ENCODE assay signal across 8 cellular contexts in the genomic region with DNA sequence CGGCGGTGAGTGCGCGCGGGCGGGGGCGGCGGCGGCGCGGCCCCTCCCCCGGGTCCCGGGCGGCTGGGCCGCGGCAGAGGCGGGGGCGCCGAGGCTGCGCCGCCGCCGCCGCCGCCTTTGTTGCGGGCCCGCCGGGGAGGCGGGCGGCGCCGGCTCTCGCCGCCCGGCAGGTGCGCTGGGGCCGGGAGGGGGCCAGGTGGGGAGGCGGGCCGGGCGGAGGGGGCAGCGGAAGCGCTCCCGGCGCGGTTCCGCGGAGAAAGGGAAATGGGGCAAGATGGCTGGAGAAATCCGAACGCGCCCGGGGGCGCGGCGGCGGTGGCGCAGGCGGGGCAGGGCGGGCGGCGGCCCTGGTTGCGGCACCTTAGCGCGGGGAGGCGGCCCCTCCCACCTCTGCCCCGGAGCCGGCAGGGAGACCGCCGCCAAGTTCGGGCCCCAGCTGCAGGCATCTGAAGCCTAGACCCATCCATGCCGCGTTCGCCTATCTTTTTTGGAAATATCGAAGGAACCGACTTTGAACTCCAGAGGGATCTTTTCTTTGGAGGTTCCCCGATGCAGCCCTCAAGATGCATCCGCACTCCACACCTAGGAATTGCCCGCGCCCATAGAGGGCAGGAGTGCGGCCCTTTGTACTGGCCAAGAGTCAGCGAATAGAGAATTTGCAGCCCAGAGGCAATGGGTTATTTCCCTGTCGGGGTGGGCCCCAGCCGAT. TPM values are rescaled to one million over a fixed set of nuclear protein-coding genes. Genes with fewer than 3 reads are reported as not detected.
DNase-seq lines count a peak whose midpoint lies in the region; ATAC-seq, FAIRE-seq and TF ChIP-seq lines count a peak whose summit lies in the region.

No MANE protein-coding gene starts in this region.

- peaks cover 42% of the 10 kb centered on the region for H3K36me3 ChIP-seq in K562 (ENCODE audit: control insufficient read depth, insufficient read depth, low read length)
- peaks cover 4 to 13% of the 10 kb centered on the region in 2 donors for H3K36me3 ChIP-seq in small intestine (ENCODE audit: control insufficient read depth in 2 of 2, insufficient read depth in 2 of 2, low read length in 2 of 2)

- in situ Hi-C loops in K562 (cut with MboI) = no loop called here

- peak overlapping the region; percentile 86 to 97 for H3K9ac ChIP-seq in K562 (ENCODE audit: insufficient read depth in 1 of 2, low read depth in 2 of 2, low read length in 2 of 2)

- no peak; a peak in 1 of 4 replicates for TF ChIP-seq RAD21 in K562 (CRISPR knock-in tag; conservative IDR thresholded peaks at IDR 0.05 in 1 of 2, IDR thresholded peaks at IDR 0.05 in 1 of 2)

- peak overlapping the region; percentile 97 for H2AFZ ChIP-seq in K562 (ENCODE audit: low read depth, low read length)

- peak; percentile 57 for ATAC-seq in K562

- peaks cover 16% of the 10 kb centered on the region; the same call in 1 of the 2 replicates for H4K20me1 ChIP-seq in K562 (replicated peaks; ENCODE audit: control insufficient read depth, insufficient read depth, low read length)

- POLR2A ChIA-PET in K562 (lab: Yijun Ruan, JAX) = interaction anchor here (0.6 to 2.0 kb wide), 12 partner anchors 9 to 257 kb away, joined by 3 to 10 read pairs (median 4); a partner anchor contains a TSS

- WGBS in K562 (ENCODE audit: insufficient coverage, low coverage, missing lambda C conversion rate) = 0% methylated on average over 37 of the region's 82 CpGs
- 1% methylated on average over 44 to 82 of the region's 82 CpGs for WGBS in small intestine, 3 donors

- H3K4me3 ChIP-seq in K562 = peak overlapping the region; percentile 58
- H3K4me3 ChIP-seq in small intestine (ENCODE audit: low read depth in 1 of 2, low read length in 2 of 2) = peak overlapping the region; percentile 66 to 96

- H3K4me1 ChIP-seq in K562 (replicated peaks in 1 of 2; ENCODE audit: control insufficient read depth in 2 of 2, insufficient read depth in 2 of 2, low read length in 2 of 2) = peaks cover 20 to 26% of the 10 kb centered on the region in 2 experiments
- H3K4me1 ChIP-seq in small intestine (ENCODE audit: control insufficient read depth in 2 of 2, insufficient read depth in 1 of 2, low read depth in 1 of 2, low read length in 1 of 2) = peaks cover 0 to 4% of the 10 kb centered on the region in 2 donors

- TF ChIP-seq EP300 in K562 (IDR thresholded peaks at IDR 0.05; ENCODE audit: low read length) = no peak

- H3K27ac ChIP-seq in K562 (ENCODE audit: extremely low read depth, low read depth, low read length) (peak overlapping the region; percentile 83), small intestine (ENCODE audit: low read depth in 1 of 2, low read length in 1 of 2) (peak overlapping the region; percentile 92 to 97)

- peak overlapping the region; percentile 94 for H3K4me2 ChIP-seq in K562 (ENCODE audit: insufficient read depth, low read length)

- intact Hi-C loops in K562 (cut with micrococcal nuclease) = loop anchor here (2.0 kb wide), 1 partner anchor 35 kb away; no protein-coding TSS in a partner anchor

- CTCF ChIA-PET in K562 (lab: Yijun Ruan, JAX; ENCODE audit: low intra/inter-chr PET ratio) = interaction anchor here (1.2 kb wide), 1 partner anchor 957 kb away, joined by 4 read pairs; no protein-coding TSS in a partner anchor

- FAIRE-seq in K562 (lab: Jason Lieb, UNC) (no peak), small intestine (lab: Jason Lieb, UNC) (no peak)

- TF ChIP-seq CTCF in GM10266 (IDR thresholded peaks at IDR 0.05; ENCODE audit: control insufficient read depth, insufficient read depth, low read depth, missing control alignments) (no peak), K562 (IDR thresholded peaks at IDR 0.05 in 2 of 3, conservative IDR thresholded peaks at IDR 0.05 in 1 of 3; ENCODE audit: insufficient read depth in 2 of 3, low read depth in 1 of 3, low read length in 3 of 3) (peak; percentile 30 to 44 (median 33); a peak in 4 of 6 replicates)

- no peaks in the 10 kb centered on the region for H3K9me1 ChIP-seq in K562 (ENCODE audit: control insufficient read depth, insufficient read depth, low read length)

- H3K9me3 ChIP-seq in K562 (replicated peaks; ENCODE audit: control insufficient read depth, insufficient read depth, low read depth, low read length) (no peaks in the 10 kb centered on the region), small intestine (ENCODE audit: control insufficient read depth, low read depth) (no peaks in the 10 kb centered on the region)

- TF ChIP-seq POLR2A in K562 (conservative IDR thresholded peaks at IDR 0.05) = no peak

- DNase-seq in GM10266 (ENCODE audit: extremely low spot score) (peak; percentile 66), H4 (ENCODE audit: low spot score) (peak; percentile 24), LoVo (ENCODE audit: low spot score) (peak; percentile 62), T-helper 22 cell (ENCODE audit: low read depth) (peak; percentile 52), K562 (ENCODE audit: extremely low read depth in 1 of 4, low spot score in 3 of 4) (peak in 3 of 4 experiments; percentile 62 to 75 (median 67)), iPS-NIHi7 (ENCODE audit: extremely low spot score) (peak; percentile 66), small intestine (peak; percentile 62), cortex of kidney (lab: John Stamatoyannopoulos, UW) (no peak)

- H3K27me3 ChIP-seq in K562 (ENCODE audit: control insufficient read depth in 2 of 2, insufficient read depth in 2 of 2, low read length in 2 of 2) (no peaks in the 10 kb centered on the region), small intestine (ENCODE audit: control insufficient read depth in 2 of 2, insufficient read depth in 2 of 2, low read length in 2 of 2) (no peaks in the 10 kb centered on the region)

- H3K79me2 ChIP-seq in K562 (ENCODE audit: control insufficient read depth, insufficient read depth, low read length) = peaks cover 29% of the 10 kb centered on the region

- no TSS peak for BruUV-seq in K562 (replicated peaks; lab: Mats Ljungman, UMichigan)

TF ChIP-seq in K562, 482 proteins besides CTCF, POLR2A, EP300 and RAD21 (continues in another document):
- TF ChIP-seq RBM34 (IDR thresholded peaks at IDR 0.05; ENCODE audit: borderline replicate concordance, insufficient read depth, low read length) (no peak), YY1 (IDR thresholded peaks at IDR 0.05; ENCODE audit: borderline replicate concordance in 1 of 3, control insufficient read depth in 1 of 3, extremely low read depth in 1 of 3, insufficient read depth in 3 of 3, insufficient read length in 1 of 3, insufficient replicate concordance in 2 of 3, low read depth in 1 of 3, low read length in 2 of 3) (peak; percentile 22 to 66 (median 34)), SMARCB1 (IDR thresholded peaks at IDR 0.05; ENCODE audit: insufficient read length, low read depth) (no peak)
- TF ChIP-seq, protein P1, sequence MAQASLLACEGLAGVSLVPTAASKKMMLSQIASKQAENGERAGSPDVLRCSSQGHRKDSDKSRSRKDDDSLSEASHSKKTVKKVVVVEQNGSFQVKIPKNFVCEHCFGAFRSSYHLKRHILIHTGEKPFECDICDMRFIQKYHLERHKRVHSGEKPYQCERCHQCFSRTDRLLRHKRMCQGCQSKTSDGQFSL (CRISPR knock-in tag; IDR thresholded peaks at IDR 0.05) = no peak
- TF ChIP-seq, protein P1 (tag; IDR thresholded peaks at IDR 0.05) = no peak

RNA-seq across cellular contexts. Expression of a gene that starts 0.5 kb away (rescaled TPM):
- 22.2 and 29.9 TPM in 2 replicates for total RNA-seq in H4 (2014; rRNA removed; shearing (Covaris generic))
- 19.4 and 25.5 TPM in 2 replicates for total RNA-seq in K562 (2011; cell fraction: chromatin; rRNA removed; ENCODE audit: low replicate concordance)
- 13.3 and 15.5 TPM in 2 replicates for total RNA-seq in K562 (2011; cell fraction: nucleolus; rRNA removed)
- total RNA-seq in K562 (2011; cell fraction: nucleoplasm; rRNA removed) = 21.6 and 38.7 TPM in 2 replicates
- total RNA-seq in K562 (2014; rRNA removed) (24.3 and 30.4 TPM in 2 replicates), K562 (2014; rRNA removed; fragmentation: Illumina TruSeq; extraction: Trizol) (30.9 and 31.0 TPM in 2 replicates), K562 (2015; rRNA removed; fragmentation: Illumina TruSeq; extraction: Trizol) (41.0 and 44.5 TPM in 2 replicates), K562 (2021) (34.6 and 35.6 TPM in 2 replicates)
- polyA plus RNA-seq in K562 (2011; rRNA removed) (11.5 and 12.5 TPM in 2 replicates), K562 (2014; fragmentation: Illumina TruSeq; extraction: Trizol) (24.6 and 30.8 TPM in 2 replicates), K562 (2014; fragmentation: Nextera tagmentation; extraction: Ambion mirVana) (1 to 10 TPM; 6.1 to 8.1 TPM), K562 (2014; rRNA removed) (15.7 and 20.1 TPM in 2 replicates), small intestine (10 to 100 TPM in 1 of 3 donors, 1 to 10 TPM in 2; 4.5 to 11.0 (median 4.6) TPM)
- 8.6 and 14.1 TPM in 2 replicates for polyA plus RNA-seq in K562 (2011; cell fraction: cytosol; rRNA removed)
- 27.0 and 31.8 TPM in 2 replicates for polyA plus RNA-seq in K562 (2011; cell fraction: nucleus; rRNA removed)
- 18.6 and 22.8 TPM in 2 replicates for polyA plus RNA-seq in K562 (2012)
- 29.8 and 30.3 TPM in 2 replicates for polyA minus RNA-seq in K562 (2011; rRNA and poly(A)+ RNA removed)
- 19.1 and 22.8 TPM in 2 replicates for polyA minus RNA-seq in K562 (2011; cell fraction: cytosol; rRNA and poly(A)+ RNA removed)
- polyA minus RNA-seq in K562 (2011; cell fraction: nucleus; rRNA and poly(A)+ RNA removed) = 17.4 and 27.2 TPM in 2 replicates

RNA-seq across cellular contexts. Expression of a gene that starts 36.3 kb away (rescaled TPM):
- total RNA-seq in H4 (2014; rRNA removed; shearing (Covaris generic)) = 16.3 and 20.9 TPM in 2 replicates
- 14.9 and 32.5 TPM in 2 replicates for total RNA-seq in K562 (2011; cell fraction: chromatin; rRNA removed; ENCODE audit: low replicate concordance)
- total RNA-seq in K562 (2011; cell fraction: nucleolus; rRNA removed) = 8.2 and 11.6 TPM in 2 replicates
- total RNA-seq in K562 (2011; cell fraction: nucleoplasm; rRNA removed) = 17.5 and 30.8 TPM in 2 replicates
- total RNA-seq in K562 (2014; rRNA removed) (15.9 and 18.8 TPM in 2 replicates), K562 (2014; rRNA removed; fragmentation: Illumina TruSeq; extraction: Trizol) (28.7 and 32.5 TPM in 2 replicates), K562 (2015; rRNA removed; fragmentation: Illumina TruSeq; extraction: Trizol) (27.3 and 27.7 TPM in 2 replicates), K562 (2021) (20.5 and 21.2 TPM in 2 replicates)
- polyA plus RNA-seq in K562 (2011; rRNA removed) (42.9 and 43.1 TPM in 2 replicates), K562 (2014; fragmentation: Illumina TruSeq; extraction: Trizol) (28.4 and 35.2 TPM in 2 replicates), K562 (2014; fragmentation: Nextera tagmentation; extraction: Ambion mirVana) (10 to 100 TPM; 62.6 to 76.5 TPM), K562 (2014; rRNA removed) (18.6 and 24.1 TPM in 2 replicates), small intestine (10 to 100 TPM in 1 of 3 donors, 1 to 10 TPM in 2; 9.0 to 12.5 (median 10.0) TPM)
- 17.2 and 32.7 TPM in 2 replicates for polyA plus RNA-seq in K562 (2011; cell fraction: cytosol; rRNA removed)
- 27.0 and 37.4 TPM in 2 replicates for polyA plus RNA-seq in K562 (2011; cell fraction: nucleus; rRNA removed)
- polyA plus RNA-seq in K562 (2012) = 13.6 and 22.2 TPM in 2 replicates
- polyA minus RNA-seq in K562 (2011; rRNA and poly(A)+ RNA removed) = 39.7 and 45.5 TPM in 2 replicates
- 15.5 and 15.6 TPM in 2 replicates for polyA minus RNA-seq in K562 (2011; cell fraction: cytosol; rRNA and poly(A)+ RNA removed)
- 7.5 and 16.2 TPM in 2 replicates for polyA minus RNA-seq in K562 (2011; cell fraction: nucleus; rRNA and poly(A)+ RNA removed)
